ENCODE assay signal across 28 cellular contexts in the genomic region with DNA sequence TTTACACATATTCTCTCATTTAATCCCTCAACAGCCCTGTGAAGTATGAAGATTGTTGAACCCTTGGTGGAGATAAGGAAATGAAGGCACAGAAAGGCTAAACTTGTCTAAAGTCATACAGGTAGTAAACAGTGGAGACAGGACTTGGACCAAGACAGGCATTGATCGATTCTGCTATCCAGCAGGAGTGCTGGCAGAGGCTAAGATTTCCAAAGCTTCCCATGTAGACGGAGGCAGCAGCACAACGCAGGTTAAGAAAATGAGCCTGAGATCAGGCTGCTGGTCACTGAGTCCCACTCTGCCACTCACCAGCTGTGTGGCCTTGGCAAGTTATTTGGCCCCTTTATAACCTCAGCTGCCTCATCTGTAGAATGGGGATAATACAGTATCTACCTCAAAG.
"Had no signal": no experiment of that assay in that cellular context is flagged by ENCODE, and none has a peak within 500 bp of the region (broad histone marks: within the 10 kb centered on the region; RNA-seq: fewer than 3 reads in every experiment).

No MANE protein-coding gene starts in this region.

- DNase-seq: natural killer cell; occipital lobe; ovary; posterior cingulate gyrus; psoas muscle; right cardiac atrium; spleen; stimulated activated CD4-positive, alpha-beta T cell treated with anti-CD3 and anti-CD28 coated beads, Interleukin-12 subunit alpha, Interleukin-12 subunit beta, amount 100 ng/mL, for 4 hours; stimulated activated CD4-positive, alpha-beta T cell treated with anti-CD3 and anti-CD28 coated beads, Interleukin-1b, Interleukin-23, amount 100 ng/mL, for 48 hours; stimulated activated CD4-positive, alpha-beta T cell treated with anti-CD3 and anti-CD28 coated beads, Interleukin-4, amount 100 ng/mL, for 1 hour; stimulated activated CD4-positive, alpha-beta T cell treated with anti-CD3 and anti-CD28 coated beads, Interleukin-4, amount 100 ng/mL, for 4 hours; stimulated activated CD8-positive, alpha-beta memory T cell treated with anti-CD3 and anti-CD28 coated beads, Interleukin-4, amount 100 ng/mL, for 48 hours; stimulated activated naive CD4-positive, alpha-beta T cell; stimulated activated naive CD8-positive, alpha-beta T cell treated with anti-CD3 and anti-CD28 coated beads, Interleukin-15, amount 100 ng/mL, for 72 hours; stimulated activated naive CD8-positive, alpha-beta T cell treated with anti-CD3 and anti-CD28 coated beads, Interleukin-15, Interleukin-2, amounts not matched to agents 100 U/mL and 50 U/mL, for 24 hours; substantia nigra; testis; tibial artery; transverse colon; upper lobe of left lung had no signal

- H3K9ac ChIP-seq: neural progenitor cell, parathyroid adenoma had no signal

- H3K36me3 ChIP-seq: neural progenitor cell, ovary, transverse colon, vagina had no signal

- ATAC-seq: natural killer cell; psoas muscle; right cardiac atrium; sciatic nerve; stimulated activated memory B cell treated with anti-CD40 and anti-IgM and Interleukin-4, amounts not matched to agents 10 μg/mL and 1 μg/mL and 100 μg/mL, for 72 hours; stimulated activated naive CD8-positive, alpha-beta T cell treated with anti-CD3 and anti-CD28 coated beads, Interleukin-15, amount 100 ng/mL, for 72 hours; stimulated activated naive CD8-positive, alpha-beta T cell treated with anti-CD3 and anti-CD28 coated beads, Interleukin-15, Interleukin-2, amounts not matched to agents 100 U/mL and 50 U/mL, for 24 hours had no signal

- H3K27ac ChIP-seq: neural progenitor cell, ovary, parathyroid adenoma, psoas muscle, skin epidermis, spleen, suprapubic skin, testis, tibial artery, transverse colon, upper lobe of left lung, vagina had no signal

- H3K27me3 ChIP-seq: neural progenitor cell, ovary, spleen, suprapubic skin, testis, tibial artery, transverse colon, upper lobe of left lung, vagina had no signal

- H3K4me1 ChIP-seq: parathyroid adenoma, psoas muscle, testis, transverse colon, vagina had no signal

- H3K9me3 ChIP-seq: ovary, psoas muscle, spleen, suprapubic skin, testis, tibial artery, transverse colon, upper lobe of left lung, vagina had no signal

- H3K4me3 ChIP-seq: neural progenitor cell, ovary, psoas muscle, skin epidermis, smooth muscle cell, spleen, suprapubic skin, testis, tibial artery, transverse colon, upper lobe of left lung, vagina had no signal
